ENCODE assay signal across 19 cellular contexts in genomic region chr2:215997219-215997618, GRCh38.
"Had no signal": no experiment of that assay in that cellular context is flagged by ENCODE, and none has a peak within 500 bp of the region (broad histone marks: within the 10 kb centered on the region; RNA-seq: fewer than 3 reads in every experiment).

No MANE protein-coding gene starts in this region.

- H3K27ac ChIP-seq: coronary artery, esophagus muscularis mucosa, gastrocnemius medialis, heart right ventricle, neural progenitor cell, pancreas had no signal

- H3K4me3 Mint-ChIP-seq: natural killer cell treated with Interleukin-12 subunit alpha and Interleukin-12 subunit beta and Interleukin-15 and Interleukin-18, amount 100 ng/mL, for 72 hours; neural progenitor cell had no signal

- DNase-seq: effector CD4-positive, alpha-beta T cell; gastrocnemius medialis; heart right ventricle; hypothalamus; mucosa of descending colon; occipital lobe; pancreas; right cardiac atrium; small intestine; stimulated activated CD4-positive, alpha-beta T cell treated with anti-CD3 and anti-CD28 coated beads, Interleukin-12 subunit alpha, Interleukin-12 subunit beta, amount 100 ng/mL, for 4 hours; stimulated activated naive CD4-positive, alpha-beta T cell treated with Interleukin-2 at 50 U/mL for 16 hours; trophoblast cell had no signal

- H3K27ac Mint-ChIP-seq: natural killer cell treated with Interleukin-12 subunit alpha and Interleukin-12 subunit beta and Interleukin-15 and Interleukin-18, amount 100 ng/mL, for 72 hours; neural progenitor cell; progenitor cell of endocrine pancreas had no signal

- FAIRE-seq: islet of Langerhans, pancreas, small intestine had no signal

- H3K9me3 ChIP-seq: esophagus muscularis mucosa, gastrocnemius medialis, mucosa of descending colon, pancreas had no signal

- H3K27me3 ChIP-seq: esophagus muscularis mucosa, gastrocnemius medialis, heart right ventricle, neural progenitor cell, pancreas had no signal

- H3K27me3 Mint-ChIP-seq: natural killer cell treated with Interleukin-12 subunit alpha and Interleukin-12 subunit beta and Interleukin-15 and Interleukin-18, amount 100 ng/mL, for 72 hours; progenitor cell of endocrine pancreas had no signal

- ATAC-seq: gastrocnemius medialis; heart right ventricle; left lobe of liver; mucosa of descending colon; natural killer cell treated with Interleukin-12 subunit alpha and Interleukin-12 subunit beta and Interleukin-15 and Interleukin-18, amount 100 ng/mL, for 72 hours; pancreas; right cardiac atrium had no signal

- H3K9me3 Mint-ChIP-seq: natural killer cell treated with Interleukin-12 subunit alpha and Interleukin-12 subunit beta and Interleukin-15 and Interleukin-18, amount 100 ng/mL, for 72 hours had no signal
